ENCODE assay signal across 7 cellular contexts in the genomic region with DNA sequence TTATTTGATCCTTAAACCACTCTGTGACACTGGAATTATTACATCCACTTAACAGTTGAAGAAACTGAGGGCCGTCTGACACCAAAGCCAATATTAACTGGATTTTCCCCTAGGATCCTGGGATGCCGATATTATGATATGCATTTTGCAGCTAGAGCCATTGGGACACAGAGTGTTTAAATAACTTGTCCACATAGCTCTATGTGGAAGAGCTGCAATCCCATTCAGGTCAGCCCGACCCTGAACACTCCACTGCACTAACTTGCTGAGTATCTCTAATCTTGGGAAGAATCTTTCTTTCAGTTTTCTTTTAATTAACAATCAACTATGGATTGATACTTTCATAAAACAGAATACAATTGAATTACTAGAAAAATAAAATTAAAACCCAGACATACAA. TPM values are rescaled to one million over a fixed set of nuclear protein-coding genes. Genes with fewer than 3 reads are reported as not detected.
"Had no signal": no experiment of that assay in that cellular context is flagged by ENCODE, and none has a peak within 500 bp of the region (broad histone marks: within the 10 kb centered on the region; RNA-seq: fewer than 3 reads in every experiment).

No MANE protein-coding gene starts in this region.

- H3K36me3 Mint-ChIP-seq: IgD-negative memory B cell had no signal

- H3K4me3 Mint-ChIP-seq: IgD-negative memory B cell had no signal

- H3K27me3 Mint-ChIP-seq: IgD-negative memory B cell had no signal

- FAIRE-seq: HepG2, HTR-8/SVneo, K562 had no signal

- H3K9me3 Mint-ChIP-seq: IgD-negative memory B cell had no signal

- H3K27ac Mint-ChIP-seq: IgD-negative memory B cell had no signal

- H3K4me1 Mint-ChIP-seq: IgD-negative memory B cell had no signal

- DNase-seq: IMR-90, KBM-7, KG1 had no signal

RNA-seq across cellular contexts. Expression of gene RMST, which starts 37.9 kb away (rescaled TPM):
- polyA plus RNA-seq: IgD-negative memory B cell, IMR-90, K562 had no signal
